ENCODE assay signal across 1 cellular context in the genomic region with DNA sequence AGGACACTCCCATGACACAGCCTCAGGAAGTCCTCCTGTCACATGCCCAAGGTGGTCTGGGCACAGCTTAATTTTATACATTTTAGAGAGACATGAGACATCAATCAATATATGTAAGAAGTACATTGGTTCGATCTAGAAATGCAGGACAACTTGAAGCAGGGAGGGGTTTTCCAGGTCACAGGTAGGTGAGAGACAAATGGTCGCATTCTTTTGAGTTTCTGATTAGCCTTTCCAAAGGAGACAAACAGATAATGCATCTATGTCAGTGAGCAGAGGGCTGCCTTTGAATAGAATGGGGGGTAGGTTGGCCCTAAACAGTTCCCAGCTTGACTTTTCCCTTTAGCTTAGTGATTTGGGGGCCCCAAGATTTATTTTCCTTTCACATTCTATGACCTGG.
TF ChIP-seq lines count a peak whose summit lies in the region.

No MANE protein-coding gene starts in this region.

TF ChIP-seq in SK-N-SH treated with all-trans-retinoic acid at 6 μM for 48 hours, 23 proteins besides CTCF, POLR2A, EP300 and RAD21 (continued from another document):
- TF ChIP-seq, protein P1, sequence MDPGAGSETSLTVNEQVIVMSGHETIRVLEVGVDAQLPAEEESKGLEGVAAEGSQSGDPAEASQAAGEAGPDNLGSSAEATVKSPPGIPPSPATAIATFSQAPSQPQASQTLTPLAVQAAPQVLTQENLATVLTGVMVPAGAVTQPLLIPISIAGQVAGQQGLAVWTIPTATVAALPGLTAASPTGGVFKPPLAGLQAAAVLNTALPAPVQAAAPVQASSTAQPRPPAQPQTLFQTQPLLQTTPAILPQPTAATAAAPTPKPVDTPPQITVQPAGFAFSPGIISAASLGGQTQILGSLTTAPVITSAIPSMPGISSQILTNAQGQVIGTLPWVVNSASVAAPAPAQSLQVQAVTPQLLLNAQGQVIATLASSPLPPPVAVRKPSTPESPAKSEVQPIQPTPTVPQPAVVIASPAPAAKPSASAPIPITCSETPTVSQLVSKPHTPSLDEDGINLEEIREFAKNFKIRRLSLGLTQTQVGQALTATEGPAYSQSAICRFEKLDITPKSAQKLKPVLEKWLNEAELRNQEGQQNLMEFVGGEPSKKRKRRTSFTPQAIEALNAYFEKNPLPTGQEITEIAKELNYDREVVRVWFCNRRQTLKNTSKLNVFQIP (CRISPR knock-in tag; IDR thresholded peaks at IDR 0.05; ENCODE audit: borderline replicate concordance, low read depth), result no peak
- TF ChIP-seq ZFP30 (CRISPR knock-in tag; IDR thresholded peaks at IDR 0.05) (no peak), ZNF8 (CRISPR knock-in tag; IDR thresholded peaks at IDR 0.05) (no peak), TCF4 (CRISPR knock-in tag; IDR thresholded peaks at IDR 0.05; ENCODE audit: borderline replicate concordance) (no peak)
